In the genomic region with DNA sequence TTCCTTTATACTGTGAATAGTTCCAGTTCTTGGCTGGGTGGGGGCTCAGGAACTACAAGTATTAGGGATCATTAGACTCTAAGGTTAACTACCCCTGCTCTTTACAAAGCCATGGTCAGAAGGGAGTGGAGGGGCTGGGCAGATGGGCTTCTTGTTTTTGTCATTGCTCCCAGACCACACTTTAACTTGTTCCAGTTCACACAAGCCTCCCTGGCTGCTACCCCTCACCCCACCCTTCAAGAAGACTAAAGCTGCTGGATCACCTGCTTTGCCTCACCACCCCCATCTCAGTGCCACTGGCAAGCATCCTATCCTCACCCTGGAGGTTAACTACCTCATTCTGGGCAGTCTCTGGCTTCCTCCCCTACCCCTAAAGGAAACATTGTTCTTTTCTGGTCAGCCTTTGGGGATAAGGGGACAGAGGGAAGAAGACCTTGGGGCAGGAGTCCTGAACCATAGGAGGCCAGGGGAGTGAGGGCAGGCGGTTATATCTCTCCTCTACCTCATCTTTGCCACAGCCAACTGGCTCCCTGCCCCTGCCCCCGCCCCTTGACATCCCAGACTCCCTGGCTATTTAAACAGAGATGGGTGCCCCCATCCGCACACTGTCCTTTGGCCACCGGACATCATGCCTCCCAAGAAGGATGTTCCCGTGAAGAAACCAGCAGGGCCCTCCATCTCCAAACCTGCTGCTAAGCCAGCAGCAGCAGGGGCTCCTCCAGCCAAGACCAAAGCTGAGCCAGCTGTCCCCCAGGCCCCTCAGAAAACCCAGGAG, we compare ENCODE assay signal across 9 cellular contexts.
A peak's percentile ranks its signal among the peaks of the same experiment; 100 is the strongest.
DNase-seq lines count a peak whose midpoint lies in the region; ATAC-seq and TF ChIP-seq lines count a peak whose summit lies in the region.
"Had no signal": no experiment of that assay in that cellular context is flagged by ENCODE, and none has a peak within 500 bp of the region (broad histone marks: within the 10 kb centered on the region; RNA-seq: fewer than 3 reads in every experiment).

No MANE protein-coding gene starts in this region.

- POLR2A ChIA-PET in HEK293T (lab: Yijun Ruan, JAX), result interaction anchor here (1.0 to 2.7 kb wide), 2 partner anchors 9 to 25 kb away, joined by 3 to 15 read pairs; partner anchors contain the start of gene ESYT1

- DNase-seq in AG09309 (ENCODE audit: low read depth) (no peak), astrocyte of the spinal cord (ENCODE audit: low read depth, low spot score) (no peak), NCI-H2081 (lab: John Stamatoyannopoulos, UW) (no peak), HEK293T (ENCODE audit: extremely low spot score) (no peak), GM03348 (ENCODE audit: low spot score) (no peak)
- DNase-seq: small intestine had no signal

- CTCF ChIA-PET in HEK293T (lab: Yijun Ruan, JAX), result interaction anchor here (1.1 kb wide), 1 partner anchor 106 kb away, joined by 3 read pairs; no protein-coding TSS in a partner anchor

- H3K9ac ChIP-seq in HUES48 (ENCODE audit: low read depth, low read length) (no peak overlapping the region), muscle layer of colon (ENCODE audit: low read length) (peak overlapping the region; percentile 62)

- in situ Hi-C loops in astrocyte of the spinal cord (cut with HindIII; ENCODE audit: low sequenced_read_pairs), result no loop called here

- H3K4me1 ChIP-seq in HUES48 (ENCODE audit: control insufficient read depth, insufficient read depth, low read length), result peaks cover 10% of the 10 kb centered on the region; the same call in 1 of the 2 replicates
- H3K4me1 ChIP-seq in muscle layer of colon (ENCODE audit: insufficient read depth, low read length), result peaks cover 16% of the 10 kb centered on the region

- H3K27ac ChIP-seq in HUES48 (ENCODE audit: low read depth, low read length) (no peak overlapping the region), muscle layer of colon (ENCODE audit: low read depth, low read length) (no peak overlapping the region)

- no peak for ATAC-seq in GM18505 (IDR thresholded peaks at IDR 0.05; ENCODE audit: unreplicated experiment)

- no peak for TF ChIP-seq POLR2A in GM18505 (IDR thresholded peaks at IDR 0.05; ENCODE audit: borderline replicate concordance, extremely low read depth, insufficient read depth, insufficient read length)

- H3K9me3 ChIP-seq in HUES48 (ENCODE audit: control insufficient read depth, insufficient read depth, low read length), result no peaks in the 10 kb centered on the region
- H3K9me3 ChIP-seq in muscle layer of colon (ENCODE audit: low read length), result no peaks in the 10 kb centered on the region

- H3K4me3 ChIP-seq in AG09309 (ENCODE audit: control insufficient read depth, low read depth, low read length), result peak overlapping the region; percentile 82
- H3K4me3 ChIP-seq in HUES48 (ENCODE audit: low read depth, low read length), result peak overlapping the region; percentile 92
- H3K4me3 ChIP-seq in astrocyte of the spinal cord (ENCODE audit: low read depth, low read length), result peak overlapping the region; percentile 74
- H3K4me3 ChIP-seq in muscle layer of colon (ENCODE audit: low read depth in 1 of 2, low read length in 2 of 2), result peak overlapping the region in 1 of 2 donors; percentile 45

- H3K27me3 ChIP-seq in HUES48 (ENCODE audit: control insufficient read depth, insufficient read depth, low read length), result no peaks in the 10 kb centered on the region
- no peaks in the 10 kb centered on the region for H3K27me3 ChIP-seq in muscle layer of colon (ENCODE audit: control insufficient read depth in 1 of 2, insufficient read depth in 2 of 2, low read length in 2 of 2)

- TF ChIP-seq CTCF in AG09309 (IDR thresholded peaks at IDR 0.05; ENCODE audit: control insufficient read depth, insufficient read depth, low read depth, low read length, missing control alignments) (no peak), astrocyte of the spinal cord (IDR thresholded peaks at IDR 0.05; ENCODE audit: low read depth, low read length) (no peak)

- H3K36me3 ChIP-seq in HUES48 (ENCODE audit: control insufficient read depth, insufficient read depth, low read length) (peaks cover 27% of the 10 kb centered on the region), muscle layer of colon (ENCODE audit: insufficient read depth, low read length) (no peaks in the 10 kb centered on the region)

TF ChIP-seq in HEK293T, 16 proteins besides CTCF, POLR2A, EP300 and RAD21:
- TF ChIP-seq SUZ12 (IDR thresholded peaks at IDR 0.05), result no peak
- no peak for TF ChIP-seq FOXK2 (IDR thresholded peaks at IDR 0.05)
- no peak for TF ChIP-seq L3MBTL2 (conservative IDR thresholded peaks at IDR 0.05)
- no peak for TF ChIP-seq FOXA1 (IDR thresholded peaks at IDR 0.05)
- no peak for TF ChIP-seq SP1 (IDR thresholded peaks at IDR 0.05)
- TF ChIP-seq FOXM1 (IDR thresholded peaks at IDR 0.05; ENCODE audit: borderline replicate concordance), result no peak
- no peak for TF ChIP-seq NFRKB (IDR thresholded peaks at IDR 0.05)
- TF ChIP-seq CTBP1 (IDR thresholded peaks at IDR 0.05; ENCODE audit: borderline replicate concordance), result no peak
- no peak for TF ChIP-seq ZNF384 (IDR thresholded peaks at IDR 0.05)
- no peak for TF ChIP-seq ELF4 (IDR thresholded peaks at IDR 0.05)
- TF ChIP-seq LEF1 (IDR thresholded peaks at IDR 0.05; ENCODE audit: borderline replicate concordance), result no peak
- no peak for TF ChIP-seq ARNT (IDR thresholded peaks at IDR 0.05)
- no peak for TF ChIP-seq PKNOX1 (IDR thresholded peaks at IDR 0.05)
- no peak for TF ChIP-seq TARDBP (IDR thresholded peaks at IDR 0.05)
